In genomic region chr13:20567881-20568528, GRCh38 we compare ENCODE assay signal across 8 cellular contexts. TPM values are rescaled to one million over a fixed set of nuclear protein-coding genes. Genes with fewer than 3 reads are reported as not detected.
DNase-seq lines count a peak whose midpoint lies in the region; TF ChIP-seq lines count a peak whose summit lies in the region.

No MANE protein-coding gene starts in this region.

- no peaks in the 10 kb centered on the region for H3K36me3 Mint-ChIP-seq in chondrocyte (ENCODE audit: low read depth)

- TF ChIP-seq CTCF in chondrocyte (IDR thresholded peaks at IDR 0.05) = no peak

- H3K27me3 Mint-ChIP-seq in chondrocyte (ENCODE audit: low read depth) = no peaks in the 10 kb centered on the region

- H3K27ac Mint-ChIP-seq in chondrocyte (ENCODE audit: unreplicated experiment) = peak overlapping the region; percentile 96

- H3K9ac ChIP-seq in HUES64 (ENCODE audit: low read depth, low read length) = peak overlapping the region; percentile 87
- peak overlapping the region; percentile 81 for H3K9ac ChIP-seq in muscle layer of colon (ENCODE audit: low read length)

- H3K4me3 Mint-ChIP-seq in chondrocyte (ENCODE audit: unreplicated experiment) = peak overlapping the region; percentile 87

- DNase-seq in ACHN (peak; percentile 9), chondrocyte (ENCODE audit: low spot score) (no peak), KG1 (lab: John Stamatoyannopoulos, UW) (no peak), AG20443 (ENCODE audit: low spot score) (no peak), GDM1 (lab: John Stamatoyannopoulos, UW) (no peak), HuH-7.5 (ENCODE audit: low spot score) (no peak)

- H3K27ac ChIP-seq in HUES64 (ENCODE audit: low read depth, low read length) = peak overlapping the region; percentile 89
- peak overlapping the region; percentile 67 for H3K27ac ChIP-seq in muscle layer of colon (ENCODE audit: low read depth, low read length)

- H3K4me1 Mint-ChIP-seq in chondrocyte (ENCODE audit: low read depth) = peaks cover 21% of the 10 kb centered on the region

- H3K4me1 ChIP-seq in HUES64 (ENCODE audit: insufficient read depth, low read length) (peaks cover 7% of the 10 kb centered on the region; the same call in 1 of the 2 replicates), muscle layer of colon (ENCODE audit: insufficient read depth, low read length) (peaks cover 10% of the 10 kb centered on the region)

- H3K36me3 ChIP-seq in HUES64 (ENCODE audit: insufficient read depth, low read length) (no peaks in the 10 kb centered on the region), muscle layer of colon (ENCODE audit: insufficient read depth, low read length) (no peaks in the 10 kb centered on the region)

- H3K9me3 ChIP-seq in HUES64 (ENCODE audit: insufficient read depth, low read depth, low read length) = peaks cover 16% of the 10 kb centered on the region
- H3K9me3 ChIP-seq in muscle layer of colon (ENCODE audit: low read length) = no peaks in the 10 kb centered on the region

- H3K4me3 ChIP-seq in HUES64 (ENCODE audit: low read length) = peak overlapping the region; percentile 93
- peak overlapping the region; percentile 7 to 84 for H3K4me3 ChIP-seq in muscle layer of colon (ENCODE audit: low read depth in 1 of 2, low read length in 2 of 2)

- 88% methylated on average over 9 of the region's 9 CpGs for WGBS in HUES64

- H3K27me3 ChIP-seq in HUES64 (ENCODE audit: insufficient read depth, low read length) (no peaks in the 10 kb centered on the region), muscle layer of colon (ENCODE audit: control insufficient read depth in 1 of 2, insufficient read depth in 2 of 2, low read length in 2 of 2) (no peaks in the 10 kb centered on the region)

- in situ Hi-C loops in ACHN (cut with HindIII; ENCODE audit: low pct_ligation_motif_present, low pct_unique_long_range_greater_than_20kb, low sequenced_read_pairs) = no loop called here

- H3K9me3 Mint-ChIP-seq in chondrocyte (ENCODE audit: low read depth) = peaks cover 7% of the 10 kb centered on the region

RNA-seq across cellular contexts. Expression of gene IFT88, which starts 1.0 kb away (rescaled TPM):
- polyA plus RNA-seq in HUES64 (2013, experiment 1 of 2) = 5.9 TPM
- polyA plus RNA-seq in HUES64 (2013, experiment 2 of 2) = 6.3 TPM
- total RNA-seq in chondrocyte = 5.9 to 7.0 TPM (median 6.7 TPM) in 3 replicates

RNA-seq across cellular contexts. Expression of gene CRYL1, which starts 42.3 kb away (rescaled TPM):
- polyA plus RNA-seq in HUES64 (2013, experiment 1 of 2) = 0.80 TPM
- polyA plus RNA-seq in HUES64 (2013, experiment 2 of 2) = 1.2 TPM
- 14.8 to 17.7 TPM (median 17.0 TPM) in 3 replicates for total RNA-seq in chondrocyte
